In genomic region chr3:56303508-56303907, GRCh38 we compare ENCODE assay signal across 9 cellular contexts.
DNase-seq lines count a peak whose midpoint lies in the region; ATAC-seq, FAIRE-seq and TF ChIP-seq lines count a peak whose summit lies in the region.
"Had no signal": no experiment of that assay in that cellular context is flagged by ENCODE, and none has a peak within 500 bp of the region (broad histone marks: within the 10 kb centered on the region; RNA-seq: fewer than 3 reads in every experiment).

No MANE protein-coding gene starts in this region.

- no peak overlapping the region for H3K4me3 Mint-ChIP-seq in CD8-positive, alpha-beta T cell

- in situ Hi-C loops in SK-MEL-5 (cut with HindIII; ENCODE audit: low pct_unique_long_range_greater_than_20kb, low sequenced_read_pairs): no loop called here

- CTCF ChIA-PET in CD8-positive, alpha-beta T cell (lab: Charles Lee): no interaction called here

- POLR2A ChIA-PET in CD8-positive, alpha-beta T cell (lab: Charles Lee): no interaction called here

- H3K27me3 ChIP-seq in CD8-positive, alpha-beta T cell (ENCODE audit: insufficient read depth, low read length): no peaks in the 10 kb centered on the region
- H3K27me3 ChIP-seq in foreskin keratinocyte: no peaks in the 10 kb centered on the region
- no peaks in the 10 kb centered on the region for H3K27me3 ChIP-seq in uterus
- H3K27me3 ChIP-seq: neutrophil had no signal

- no peak for FAIRE-seq in GM19239 (lab: Jason Lieb, UNC)

- H3K9me3 ChIP-seq in CD8-positive, alpha-beta T cell (ENCODE audit: low read length): no peaks in the 10 kb centered on the region
- no peaks in the 10 kb centered on the region for H3K9me3 ChIP-seq in uterus
- H3K9me3 ChIP-seq: neutrophil had no signal

- H3K36me3 Mint-ChIP-seq in CD8-positive, alpha-beta T cell: no peaks in the 10 kb centered on the region

- no peaks in the 10 kb centered on the region for H3K4me1 Mint-ChIP-seq in CD8-positive, alpha-beta T cell (ENCODE audit: low read depth)

- H3K4me3 ChIP-seq in CD8-positive, alpha-beta T cell (ENCODE audit: low read depth, low read length): no peak overlapping the region
- no peak overlapping the region for H3K4me3 ChIP-seq in skeletal muscle cell (ENCODE audit: low read depth, low read length)
- H3K4me3 ChIP-seq in uterus: no peak overlapping the region

- intact Hi-C loops in CD8-positive, alpha-beta T cell (cut with DNase I, micrococcal nuclease): loop anchor here in 1 of 2 experiments (10.0 kb wide), 1 partner anchor 831 kb away; no protein-coding TSS in a partner anchor
- intact Hi-C loops in uterus (cut with DNase I; ENCODE audit: low total_unique reads): no loop called here

- no peak overlapping the region for H3K27ac ChIP-seq in CD8-positive, alpha-beta T cell (ENCODE audit: low read depth, low read length)
- no peak overlapping the region for H3K27ac ChIP-seq in foreskin keratinocyte
- no peak overlapping the region for H3K27ac ChIP-seq in uterus
- H3K27ac ChIP-seq: neutrophil had no signal

- ATAC-seq in CD8-positive, alpha-beta T cell: no peak
- ATAC-seq in HG03378 (IDR thresholded peaks at IDR 0.05; ENCODE audit: unreplicated experiment) (peak; percentile 79), foreskin keratinocyte (peak; percentile 55)

- no peaks in the 10 kb centered on the region for H3K4me1 ChIP-seq in CD8-positive, alpha-beta T cell (ENCODE audit: insufficient read depth, low read length)
- H3K4me1 ChIP-seq in foreskin keratinocyte: no peaks in the 10 kb centered on the region
- H3K4me1 ChIP-seq in uterus: no peaks in the 10 kb centered on the region

- no peak for DNase-seq in CD8-positive, alpha-beta T cell
- peak; percentile 15 for DNase-seq in GM19239 (ENCODE audit: insufficient read length, low spot score)
- DNase-seq in SK-MEL-5 (ENCODE audit: low read depth, low spot score): peak; percentile 70
- no peak for DNase-seq in foreskin keratinocyte
- peak; percentile 22 for DNase-seq in skeletal muscle cell (ENCODE audit: low read depth)
- no peak for DNase-seq in uterus
- no peak for DNase-seq in activated gamma-delta T cell treated with Interleukin-2 at 50 U/mL for 16 hours

- H3K27ac Mint-ChIP-seq in CD8-positive, alpha-beta T cell: no peak overlapping the region

- H3K27me3 Mint-ChIP-seq in CD8-positive, alpha-beta T cell (ENCODE audit: low read depth): peaks cover 16% of the 10 kb centered on the region

- TF ChIP-seq CTCF in CD8-positive, alpha-beta T cell (IDR thresholded peaks at IDR 0.05): peak; percentile 14
- TF ChIP-seq CTCF in foreskin keratinocyte (conservative IDR thresholded peaks at IDR 0.05): peak; percentile 53
- no peak for TF ChIP-seq CTCF in uterus (IDR thresholded peaks at IDR 0.05)

- H3K36me3 ChIP-seq in CD8-positive, alpha-beta T cell (ENCODE audit: insufficient read depth, low read length): no peaks in the 10 kb centered on the region
- H3K36me3 ChIP-seq in uterus: no peaks in the 10 kb centered on the region
- H3K36me3 ChIP-seq: neutrophil had no signal

- TF ChIP-seq POLR2A in uterus (IDR thresholded peaks at IDR 0.05): no peak

- H3K9me3 Mint-ChIP-seq in CD8-positive, alpha-beta T cell: no peaks in the 10 kb centered on the region

Comparison
In these comparisons a context has a peak if more than half of its experiments do, and no peak if none do; other contexts are left out.
1. DNase-seq: peak in GM19239 (single experiment), SK-MEL-5 (single experiment) and skeletal muscle cell (single experiment); none in CD8-positive, alpha-beta T cell (0 of 7), foreskin keratinocyte (0 of 2), uterus (0 of 2) and activated gamma-delta T cell treated with Interleukin-2 at 50 U/mL for 16 hours (single experiment).
2. CTCF ChIP-seq: peak in CD8-positive, alpha-beta T cell (single experiment) and foreskin keratinocyte (single experiment); none in uterus (0 of 4).